Comparison of ENCODE assay signal across 2 cellular contexts in genomic region chr22:20147286-20147988, GRCh38.
TF ChIP-seq lines count a peak whose summit lies in the region.

No MANE protein-coding gene starts in this region.

TF ChIP-seq in GM12891, 5 proteins besides CTCF, POLR2A, EP300 and RAD21:
- no peak for TF ChIP-seq PAX5 (IDR thresholded peaks at IDR 0.05; ENCODE audit: insufficient read depth, low read length, severe bottlenecking)
- peak; percentile 28; the same call in 1 of the 2 replicates for TF ChIP-seq SPI1 (IDR thresholded peaks at IDR 0.05; ENCODE audit: low read depth, low read length)
- TF ChIP-seq POLR2AphosphoS5 (IDR thresholded peaks at IDR 0.05; ENCODE audit: low read depth, low read length): no peak
- no peak for TF ChIP-seq TAF1 (IDR thresholded peaks at IDR 0.05; ENCODE audit: low read depth, low read length)
- TF ChIP-seq POU2F2 (IDR thresholded peaks at IDR 0.05; ENCODE audit: low read depth, low read length): no peak

TF ChIP-seq in endothelial cell of umbilical vein, 7 proteins besides CTCF, POLR2A, EP300 and RAD21:
- TF ChIP-seq MAX (IDR thresholded peaks at IDR 0.05; ENCODE audit: insufficient read depth, insufficient read length): no peak
- TF ChIP-seq POLR2AphosphoS5 (IDR thresholded peaks at IDR 0.05; ENCODE audit: insufficient read depth, low read depth, low read length): peak; percentile 16
